1 cellular context compared by ENCODE assay signal in the genomic region with DNA sequence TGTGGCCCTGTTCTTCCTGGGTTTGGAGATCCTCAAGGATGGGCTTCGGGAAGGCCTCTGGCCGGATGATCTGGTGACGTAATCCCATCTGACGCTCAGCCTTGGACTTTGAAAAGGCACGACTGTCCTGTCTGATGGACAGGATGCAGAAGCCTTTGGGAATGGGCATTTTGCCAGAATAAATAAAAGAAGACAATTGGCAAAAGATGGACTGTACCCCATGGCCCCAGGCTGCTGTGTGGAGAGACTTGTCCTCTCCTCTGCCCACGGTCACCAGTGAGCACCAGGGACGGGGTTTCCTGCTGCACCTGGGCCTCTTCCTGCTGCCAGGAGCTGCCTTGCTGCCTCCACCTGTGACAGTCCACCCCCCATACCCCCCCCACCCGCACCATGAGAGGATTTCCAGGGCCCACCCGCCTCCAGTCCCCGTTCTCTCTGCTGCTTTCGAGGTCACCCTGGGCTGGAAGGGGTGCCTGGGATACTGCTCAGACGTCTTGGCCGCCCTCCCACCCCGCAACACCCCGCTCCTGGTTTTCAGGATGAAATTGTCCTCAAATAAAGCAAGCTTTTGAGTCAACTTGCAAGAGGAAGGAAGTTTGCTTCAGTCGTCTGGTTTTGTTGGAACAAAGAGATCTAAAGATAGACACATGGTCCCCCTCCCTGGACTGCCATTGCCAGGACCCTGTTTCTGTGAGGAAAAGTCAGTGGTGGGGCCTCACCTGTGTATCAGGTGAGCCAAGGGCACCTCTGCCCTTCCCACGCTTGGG.
TF ChIP-seq lines count a peak whose summit lies in the region.

No MANE protein-coding gene starts in this region.

TF ChIP-seq in HepG2, 621 proteins besides CTCF, POLR2A, EP300 and RAD21 (continued from another document and continues in another):
- TF ChIP-seq, protein P1, sequence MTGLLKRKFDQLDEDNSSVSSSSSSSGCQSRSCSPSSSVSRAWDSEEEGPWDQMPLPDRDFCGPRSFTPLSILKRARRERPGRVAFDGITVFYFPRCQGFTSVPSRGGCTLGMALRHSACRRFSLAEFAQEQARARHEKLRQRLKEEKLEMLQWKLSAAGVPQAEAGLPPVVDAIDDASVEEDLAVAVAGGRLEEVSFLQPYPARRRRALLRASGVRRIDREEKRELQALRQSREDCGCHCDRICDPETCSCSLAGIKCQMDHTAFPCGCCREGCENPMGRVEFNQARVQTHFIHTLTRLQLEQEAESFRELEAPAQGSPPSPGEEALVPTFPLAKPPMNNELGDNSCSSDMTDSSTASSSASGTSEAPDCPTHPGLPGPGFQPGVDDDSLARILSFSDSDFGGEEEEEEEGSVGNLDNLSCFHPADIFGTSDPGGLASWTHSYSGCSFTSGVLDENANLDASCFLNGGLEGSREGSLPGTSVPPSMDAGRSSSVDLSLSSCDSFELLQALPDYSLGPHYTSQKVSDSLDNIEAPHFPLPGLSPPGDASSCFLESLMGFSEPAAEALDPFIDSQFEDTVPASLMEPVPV (CRISPR knock-in tag; IDR thresholded peaks at IDR 0.05), result 0 out of 2 replicates have a peak, but pooled peaks have one; percentile 43
- TF ChIP-seq DMAP1 (CRISPR knock-in tag; IDR thresholded peaks at IDR 0.05) (peak; percentile 73), TCF7L2 (IDR thresholded peaks at IDR 0.05; ENCODE audit: low read depth, low read length) (no peak), NCOA2 (CRISPR knock-in tag; IDR thresholded peaks at IDR 0.05) (peak; percentile 93), HMG20B (CRISPR knock-in tag; conservative IDR thresholded peaks at IDR 0.05) (0 out of 2 replicates have a peak, but pooled peaks have one; percentile 9), ZSCAN20 (CRISPR knock-in tag; IDR thresholded peaks at IDR 0.05; ENCODE audit: borderline replicate concordance) (no peak), ZNF3 (CRISPR knock-in tag; IDR thresholded peaks at IDR 0.05) (no peak), TCF7 (IDR thresholded peaks at IDR 0.05; ENCODE audit: low read depth) (0 out of 2 replicates have a peak, but pooled peaks have one; percentile 31), NR2F6 (IDR thresholded peaks at IDR 0.05) (peak; percentile 65), NR2F6 (CRISPR knock-in tag; IDR thresholded peaks at IDR 0.05) (peak; percentile 68), RARG (CRISPR knock-in tag; IDR thresholded peaks at IDR 0.05; ENCODE audit: low read depth) (no peak), AHR (CRISPR knock-in tag; IDR thresholded peaks at IDR 0.05) (0 out of 2 replicates have a peak, but pooled peaks have one; percentile 76), THAP11 (CRISPR knock-in tag; IDR thresholded peaks at IDR 0.05) (peak; percentile 72), ELF1 (CRISPR knock-in tag; IDR thresholded peaks at IDR 0.05) (peak; percentile 72), ZSCAN25 (CRISPR knock-in tag; IDR thresholded peaks at IDR 0.05) (no peak), MED1 (CRISPR knock-in tag; IDR thresholded peaks at IDR 0.05) (peak; percentile 98), ESRRA (CRISPR knock-in tag; IDR thresholded peaks at IDR 0.05; ENCODE audit: low read depth) (0 out of 2 replicates have a peak, but pooled peaks have one; percentile 65), ZNF264 (CRISPR knock-in tag; IDR thresholded peaks at IDR 0.05) (peak; percentile 59; the same call in 1 of the 2 replicates), ZNF33A (CRISPR knock-in tag; IDR thresholded peaks at IDR 0.05; ENCODE audit: borderline replicate concordance) (0 out of 2 replicates have a peak, but pooled peaks have one; percentile 29), KDM2A (CRISPR knock-in tag; IDR thresholded peaks at IDR 0.05; ENCODE audit: borderline replicate concordance, low read depth) (peak; percentile 56; the same call in 1 of the 2 replicates), KAT8 (CRISPR knock-in tag; IDR thresholded peaks at IDR 0.05) (peak; percentile 75; the same call in 1 of the 2 replicates), ZNF788 (CRISPR knock-in tag; IDR thresholded peaks at IDR 0.05; ENCODE audit: borderline replicate concordance) (peak; percentile 77; the same call in 1 of the 2 replicates), RARA (CRISPR knock-in tag; IDR thresholded peaks at IDR 0.05) (peak; percentile 83), MIER3 (CRISPR knock-in tag; IDR thresholded peaks at IDR 0.05; ENCODE audit: borderline replicate concordance) (peak; percentile 94; the same call in 1 of the 2 replicates), IKZF4 (CRISPR knock-in tag; IDR thresholded peaks at IDR 0.05; ENCODE audit: borderline replicate concordance, low read depth, not compliant biosample characterization) (no peak), ZNF670 (CRISPR knock-in tag; IDR thresholded peaks at IDR 0.05; ENCODE audit: borderline replicate concordance) (peak; percentile 81; the same call in 1 of the 2 replicates), FOXK1 (CRISPR knock-in tag; IDR thresholded peaks at IDR 0.05; ENCODE audit: borderline replicate concordance, low read depth) (peak; percentile 74; the same call in 1 of the 2 replicates), SALL1 (CRISPR knock-in tag; IDR thresholded peaks at IDR 0.05) (peak; percentile 92), EZH2 (conservative IDR thresholded peaks at IDR 0.05; ENCODE audit: low read depth, low read length) (no peak), PHF8 (CRISPR knock-in tag; IDR thresholded peaks at IDR 0.05) (0 out of 2 replicates have a peak, but pooled peaks have one; percentile 12), ZMYM4 (CRISPR knock-in tag; IDR thresholded peaks at IDR 0.05) (peak; percentile 71), SMC3 (IDR thresholded peaks at IDR 0.05; ENCODE audit: low read length) (0 out of 2 replicates have a peak, but pooled peaks have one; percentile 3), JUN (CRISPR knock-in tag; IDR thresholded peaks at IDR 0.05) (peak; percentile 92), RCOR2 (CRISPR knock-in tag; IDR thresholded peaks at IDR 0.05) (peak; percentile 89), ZNF121 (CRISPR knock-in tag; IDR thresholded peaks at IDR 0.05) (peak; percentile 40; the same call in 1 of the 2 replicates), LCORL (IDR thresholded peaks at IDR 0.05) (peak; percentile 82), LCORL (CRISPR knock-in tag; IDR thresholded peaks at IDR 0.05) (peak; percentile 98), MED13 (CRISPR knock-in tag; IDR thresholded peaks at IDR 0.05) (peak; percentile 58; the same call in 1 of the 2 replicates)
- TF ChIP-seq, protein P2, sequence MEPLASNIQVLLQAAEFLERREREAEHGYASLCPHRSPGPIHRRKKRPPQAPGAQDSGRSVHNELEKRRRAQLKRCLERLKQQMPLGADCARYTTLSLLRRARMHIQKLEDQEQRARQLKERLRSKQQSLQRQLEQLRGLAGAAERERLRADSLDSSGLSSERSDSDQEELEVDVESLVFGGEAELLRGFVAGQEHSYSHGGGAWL (CRISPR knock-in tag; IDR thresholded peaks at IDR 0.05), result no peak
- TF ChIP-seq, protein P3, sequence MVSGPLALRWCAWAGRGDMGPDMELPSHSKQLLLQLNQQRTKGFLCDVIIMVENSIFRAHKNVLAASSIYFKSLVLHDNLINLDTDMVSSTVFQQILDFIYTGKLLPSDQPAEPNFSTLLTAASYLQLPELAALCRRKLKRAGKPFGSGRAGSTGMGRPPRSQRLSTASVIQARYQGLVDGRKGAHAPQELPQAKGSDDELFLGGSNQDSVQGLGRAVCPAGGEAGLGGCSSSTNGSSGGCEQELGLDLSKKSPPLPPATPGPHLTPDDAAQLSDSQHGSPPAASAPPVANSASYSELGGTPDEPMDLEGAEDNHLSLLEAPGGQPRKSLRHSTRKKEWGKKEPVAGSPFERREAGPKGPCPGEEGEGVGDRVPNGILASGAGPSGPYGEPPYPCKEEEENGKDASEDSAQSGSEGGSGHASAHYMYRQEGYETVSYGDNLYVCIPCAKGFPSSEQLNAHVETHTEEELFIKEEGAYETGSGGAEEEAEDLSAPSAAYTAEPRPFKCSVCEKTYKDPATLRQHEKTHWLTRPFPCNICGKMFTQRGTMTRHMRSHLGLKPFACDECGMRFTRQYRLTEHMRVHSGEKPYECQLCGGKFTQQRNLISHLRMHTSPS (CRISPR knock-in tag; IDR thresholded peaks at IDR 0.05; ENCODE audit: low read depth), result peak; percentile 47; the same call in 1 of the 2 replicates
- TF ChIP-seq, protein P4, sequence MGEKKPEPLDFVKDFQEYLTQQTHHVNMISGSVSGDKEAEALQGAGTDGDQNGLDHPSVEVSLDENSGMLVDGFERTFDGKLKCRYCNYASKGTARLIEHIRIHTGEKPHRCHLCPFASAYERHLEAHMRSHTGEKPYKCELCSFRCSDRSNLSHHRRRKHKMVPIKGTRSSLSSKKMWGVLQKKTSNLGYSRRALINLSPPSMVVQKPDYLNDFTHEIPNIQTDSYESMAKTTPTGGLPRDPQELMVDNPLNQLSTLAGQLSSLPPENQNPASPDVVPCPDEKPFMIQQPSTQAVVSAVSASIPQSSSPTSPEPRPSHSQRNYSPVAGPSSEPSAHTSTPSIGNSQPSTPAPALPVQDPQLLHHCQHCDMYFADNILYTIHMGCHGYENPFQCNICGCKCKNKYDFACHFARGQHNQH (CRISPR knock-in tag; IDR thresholded peaks at IDR 0.05), result peak; percentile 76; the same call in 1 of the 2 replicates
- TF ChIP-seq, protein P5, sequence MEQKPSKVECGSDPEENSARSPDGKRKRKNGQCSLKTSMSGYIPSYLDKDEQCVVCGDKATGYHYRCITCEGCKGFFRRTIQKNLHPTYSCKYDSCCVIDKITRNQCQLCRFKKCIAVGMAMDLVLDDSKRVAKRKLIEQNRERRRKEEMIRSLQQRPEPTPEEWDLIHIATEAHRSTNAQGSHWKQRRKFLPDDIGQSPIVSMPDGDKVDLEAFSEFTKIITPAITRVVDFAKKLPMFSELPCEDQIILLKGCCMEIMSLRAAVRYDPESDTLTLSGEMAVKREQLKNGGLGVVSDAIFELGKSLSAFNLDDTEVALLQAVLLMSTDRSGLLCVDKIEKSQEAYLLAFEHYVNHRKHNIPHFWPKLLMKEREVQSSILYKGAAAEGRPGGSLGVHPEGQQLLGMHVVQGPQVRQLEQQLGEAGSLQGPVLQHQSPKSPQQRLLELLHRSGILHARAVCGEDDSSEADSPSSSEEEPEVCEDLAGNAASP (CRISPR knock-in tag; IDR thresholded peaks at IDR 0.05; ENCODE audit: borderline replicate concordance), result peak; percentile 86
- TF ChIP-seq, protein P6, sequence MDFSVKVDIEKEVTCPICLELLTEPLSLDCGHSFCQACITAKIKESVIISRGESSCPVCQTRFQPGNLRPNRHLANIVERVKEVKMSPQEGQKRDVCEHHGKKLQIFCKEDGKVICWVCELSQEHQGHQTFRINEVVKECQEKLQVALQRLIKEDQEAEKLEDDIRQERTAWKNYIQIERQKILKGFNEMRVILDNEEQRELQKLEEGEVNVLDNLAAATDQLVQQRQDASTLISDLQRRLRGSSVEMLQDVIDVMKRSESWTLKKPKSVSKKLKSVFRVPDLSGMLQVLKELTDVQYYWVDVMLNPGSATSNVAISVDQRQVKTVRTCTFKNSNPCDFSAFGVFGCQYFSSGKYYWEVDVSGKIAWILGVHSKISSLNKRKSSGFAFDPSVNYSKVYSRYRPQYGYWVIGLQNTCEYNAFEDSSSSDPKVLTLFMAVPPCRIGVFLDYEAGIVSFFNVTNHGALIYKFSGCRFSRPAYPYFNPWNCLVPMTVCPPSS (IDR thresholded peaks at IDR 0.05), result no peak
- TF ChIP-seq, protein P7, sequence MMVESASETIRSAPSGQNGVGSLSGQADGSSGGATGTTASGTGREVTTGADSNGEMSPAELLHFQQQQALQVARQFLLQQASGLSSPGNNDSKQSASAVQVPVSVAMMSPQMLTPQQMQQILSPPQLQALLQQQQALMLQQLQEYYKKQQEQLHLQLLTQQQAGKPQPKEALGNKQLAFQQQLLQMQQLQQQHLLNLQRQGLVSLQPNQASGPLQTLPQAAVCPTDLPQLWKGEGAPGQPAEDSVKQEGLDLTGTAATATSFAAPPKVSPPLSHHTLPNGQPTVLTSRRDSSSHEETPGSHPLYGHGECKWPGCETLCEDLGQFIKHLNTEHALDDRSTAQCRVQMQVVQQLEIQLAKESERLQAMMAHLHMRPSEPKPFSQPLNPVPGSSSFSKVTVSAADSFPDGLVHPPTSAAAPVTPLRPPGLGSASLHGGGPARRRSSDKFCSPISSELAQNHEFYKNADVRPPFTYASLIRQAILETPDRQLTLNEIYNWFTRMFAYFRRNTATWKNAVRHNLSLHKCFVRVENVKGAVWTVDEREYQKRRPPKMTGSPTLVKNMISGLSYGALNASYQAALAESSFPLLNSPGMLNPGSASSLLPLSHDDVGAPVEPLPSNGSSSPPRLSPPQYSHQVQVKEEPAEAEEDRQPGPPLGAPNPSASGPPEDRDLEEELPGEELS (CRISPR knock-in tag; IDR thresholded peaks at IDR 0.05), result peak; percentile 79
- TF ChIP-seq, protein P8, sequence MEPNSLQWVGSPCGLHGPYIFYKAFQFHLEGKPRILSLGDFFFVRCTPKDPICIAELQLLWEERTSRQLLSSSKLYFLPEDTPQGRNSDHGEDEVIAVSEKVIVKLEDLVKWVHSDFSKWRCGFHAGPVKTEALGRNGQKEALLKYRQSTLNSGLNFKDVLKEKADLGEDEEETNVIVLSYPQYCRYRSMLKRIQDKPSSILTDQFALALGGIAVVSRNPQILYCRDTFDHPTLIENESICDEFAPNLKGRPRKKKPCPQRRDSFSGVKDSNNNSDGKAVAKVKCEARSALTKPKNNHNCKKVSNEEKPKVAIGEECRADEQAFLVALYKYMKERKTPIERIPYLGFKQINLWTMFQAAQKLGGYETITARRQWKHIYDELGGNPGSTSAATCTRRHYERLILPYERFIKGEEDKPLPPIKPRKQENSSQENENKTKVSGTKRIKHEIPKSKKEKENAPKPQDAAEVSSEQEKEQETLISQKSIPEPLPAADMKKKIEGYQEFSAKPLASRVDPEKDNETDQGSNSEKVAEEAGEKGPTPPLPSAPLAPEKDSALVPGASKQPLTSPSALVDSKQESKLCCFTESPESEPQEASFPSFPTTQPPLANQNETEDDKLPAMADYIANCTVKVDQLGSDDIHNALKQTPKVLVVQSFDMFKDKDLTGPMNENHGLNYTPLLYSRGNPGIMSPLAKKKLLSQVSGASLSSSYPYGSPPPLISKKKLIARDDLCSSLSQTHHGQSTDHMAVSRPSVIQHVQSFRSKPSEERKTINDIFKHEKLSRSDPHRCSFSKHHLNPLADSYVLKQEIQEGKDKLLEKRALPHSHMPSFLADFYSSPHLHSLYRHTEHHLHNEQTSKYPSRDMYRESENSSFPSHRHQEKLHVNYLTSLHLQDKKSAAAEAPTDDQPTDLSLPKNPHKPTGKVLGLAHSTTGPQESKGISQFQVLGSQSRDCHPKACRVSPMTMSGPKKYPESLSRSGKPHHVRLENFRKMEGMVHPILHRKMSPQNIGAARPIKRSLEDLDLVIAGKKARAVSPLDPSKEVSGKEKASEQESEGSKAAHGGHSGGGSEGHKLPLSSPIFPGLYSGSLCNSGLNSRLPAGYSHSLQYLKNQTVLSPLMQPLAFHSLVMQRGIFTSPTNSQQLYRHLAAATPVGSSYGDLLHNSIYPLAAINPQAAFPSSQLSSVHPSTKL (CRISPR knock-in tag; IDR thresholded peaks at IDR 0.05), result peak; percentile 91
